Comparison of ENCODE assay signal across 8 cellular contexts in the genomic region with DNA sequence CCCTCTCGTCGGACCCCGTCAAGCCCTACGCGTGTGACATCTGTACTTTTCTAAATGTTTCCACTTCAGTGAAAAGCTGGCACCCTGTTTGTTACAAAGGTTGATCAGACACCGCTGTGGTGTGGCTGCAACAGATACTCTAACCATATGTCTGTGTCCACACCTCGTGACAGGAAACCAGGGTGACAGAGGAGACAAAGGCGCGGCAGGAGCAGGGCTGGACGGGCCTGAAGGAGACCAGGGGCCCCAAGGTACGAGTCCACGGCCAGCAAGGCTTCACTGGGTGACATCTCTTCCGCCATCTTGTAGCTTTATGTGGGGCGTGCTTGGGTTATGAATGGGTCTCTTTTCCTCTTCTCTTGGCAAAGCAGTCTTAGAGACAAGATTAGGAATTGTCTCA. TPM values are rescaled to one million over a fixed set of nuclear protein-coding genes. Genes with fewer than 3 reads are reported as not detected.
DNase-seq lines count a peak whose midpoint lies in the region; ATAC-seq lines count a peak whose summit lies in the region.
"Had no signal": no experiment of that assay in that cellular context is flagged by ENCODE, and none has a peak within 500 bp of the region (broad histone marks: within the 10 kb centered on the region; RNA-seq: fewer than 3 reads in every experiment).

No MANE protein-coding gene starts in this region.

- peak overlapping the region in 6 of 8 donors; percentile 13 to 85 (median 62) for H3K4me3 Mint-ChIP-seq in naive B cell

- H3K36me3 Mint-ChIP-seq in naive B cell = no peaks in the 10 kb centered on the region

- no peaks in the 10 kb centered on the region for H3K9me3 Mint-ChIP-seq in naive B cell

- peak; percentile 85 for DNase-seq in NCI-H1694 treated with DMSO at 0.1 percent for 48 hours (lab: John Stamatoyannopoulos, UW)
- DNase-seq in naive B cell = no peak
- no peak for DNase-seq in kidney tubule cell (ENCODE audit: low spot score)
- DNase-seq in SHP77 treated with DMSO at 0.1 percent for 48 hours (lab: John Stamatoyannopoulos, UW) = no peak
- DNase-seq: esophagus squamous epithelium had no signal

- H3K4me1 Mint-ChIP-seq in naive B cell = peaks cover 3 to 27% (median 19%) of the 10 kb centered on the region in 3 donors

- no peaks in the 10 kb centered on the region for H3K27me3 Mint-ChIP-seq in naive B cell

- peak; percentile 62 for ATAC-seq in GM19025 (IDR thresholded peaks at IDR 0.05; ENCODE audit: low read depth, unreplicated experiment)
- ATAC-seq in HG02588 (IDR thresholded peaks at IDR 0.05; ENCODE audit: unreplicated experiment) = peak; percentile 58
- peak; percentile 64 to 74 for ATAC-seq in naive B cell (ENCODE audit: low read depth in 2 of 2)
- ATAC-seq in GM21717 (IDR thresholded peaks at IDR 0.05; ENCODE audit: unreplicated experiment) = no peak

- H3K27ac Mint-ChIP-seq in naive B cell = peak overlapping the region; percentile 53 to 99 (median 95)

RNA-seq across cellular contexts. Expression of a gene that starts 21.7 kb away (rescaled TPM):
- polyA plus RNA-seq in naive B cell (ENCODE audit: low read depth in 6 of 6) = 10 to 100 TPM in 2 of 6 donors, 1 to 10 TPM in 4; 1.2 to 19.6 (median 2.6) TPM

RNA-seq across cellular contexts. Expression of a gene that starts 23.1 kb away (rescaled TPM):
- polyA plus RNA-seq in naive B cell (ENCODE audit: low read depth in 6 of 6) = 1 to 10 TPM in 5 of 6 donors, under 1 TPM in 1; 0.51 to 2.0 (median 1.2) TPM

RNA-seq across cellular contexts. Expression of a gene that starts 33.9 kb away (rescaled TPM):
- 10 to 100 TPM; 20.6 to 74.6 (median 46.0) TPM for polyA plus RNA-seq in naive B cell (ENCODE audit: low read depth in 6 of 6)

RNA-seq across cellular contexts. Expression of a gene that starts 42.2 kb away (rescaled TPM):
- 10 to 100 TPM; 10.8 to 13.2 (median 11.3) TPM for polyA plus RNA-seq in naive B cell (ENCODE audit: low read depth in 6 of 6)
